11 cellular contexts compared by ENCODE assay signal in genomic region chr3:127483902-127484591, GRCh38.
DNase-seq lines count a peak whose midpoint lies in the region; ATAC-seq and TF ChIP-seq lines count a peak whose summit lies in the region.
"Had no signal": no experiment of that assay in that cellular context is flagged by ENCODE, and none has a peak within 500 bp of the region (broad histone marks: within the 10 kb centered on the region; RNA-seq: fewer than 3 reads in every experiment).

No MANE protein-coding gene starts in this region.

- H3K4me1 ChIP-seq in OCI-LY3 (ENCODE audit: low read length): peaks cover 14% of the 10 kb centered on the region
- H3K4me1 ChIP-seq: uterus had no signal

- H2AFZ ChIP-seq in OCI-LY3 (ENCODE audit: low read depth, low read length): no peak overlapping the region; the same call in 1 of the 2 replicates

- peak overlapping the region; percentile 28; the same call in 1 of the 2 replicates for H3K4me2 ChIP-seq in OCI-LY3 (ENCODE audit: low read length)

- H3K4me3 ChIP-seq in OCI-LY3 (ENCODE audit: low read length): no peak overlapping the region
- H3K4me3 ChIP-seq: uterus had no signal

- no peaks in the 10 kb centered on the region; the same call in 1 of the 2 replicates for H3K27me3 ChIP-seq in OCI-LY3 (ENCODE audit: low read depth, low read length)
- H3K27me3 ChIP-seq: uterus had no signal

- ATAC-seq in GM21619 (IDR thresholded peaks at IDR 0.05; ENCODE audit: unreplicated experiment) (peak; percentile 89), omental fat pad (ENCODE audit: low FRiP score) (no peak), HG03439 (IDR thresholded peaks at IDR 0.05; ENCODE audit: unreplicated experiment) (no peak), GM18519 (IDR thresholded peaks at IDR 0.05; ENCODE audit: low FRiP score, unreplicated experiment) (no peak)
- ATAC-seq: esophagus mucosa had no signal

- no peaks in the 10 kb centered on the region for H3K79me2 ChIP-seq in OCI-LY3 (ENCODE audit: low read length)

- no peaks in the 10 kb centered on the region for H4K20me1 ChIP-seq in OCI-LY3 (ENCODE audit: insufficient read depth, low read length)

- TF ChIP-seq CTCF in GM13977 (IDR thresholded peaks at IDR 0.05; ENCODE audit: extremely low read depth, insufficient read depth, missing control alignments): no peak
- no peak for TF ChIP-seq CTCF in OCI-LY3 (IDR thresholded peaks at IDR 0.05; ENCODE audit: low read depth, low read length)
- TF ChIP-seq CTCF in omental fat pad (IDR thresholded peaks at IDR 0.05): no peak

- H3K27ac ChIP-seq in OCI-LY3 (ENCODE audit: low read length): no peak overlapping the region
- H3K27ac ChIP-seq: uterus had no signal

- no peaks in the 10 kb centered on the region for H3K36me3 ChIP-seq in OCI-LY3 (replicated peaks; ENCODE audit: low read depth, low read length)
- H3K36me3 ChIP-seq: uterus had no signal

- DNase-seq in GM13977 (ENCODE audit: low spot score) (peak; percentile 79), omental fat pad (ENCODE audit: low spot score) (peak; percentile 15), DMS153 (lab: John Stamatoyannopoulos, UW) (no peak), AG08395 (ENCODE audit: low spot score) (no peak)
- DNase-seq: activated B cell treated with CpG ODN at 0.5 μM for 24 hours had no signal

- in situ Hi-C loops in GM13977 (cut with MboI; ENCODE audit: low pct_unique_long_range_greater_than_20kb, low sequenced_read_pairs, unreplicated experiment): no loop called here

- no peaks in the 10 kb centered on the region for H3K9me3 ChIP-seq in OCI-LY3 (ENCODE audit: insufficient read depth, low read length)
- H3K9me3 ChIP-seq: uterus had no signal

- H3K9ac ChIP-seq in OCI-LY3 (ENCODE audit: low read length): no peak overlapping the region

Comparison
In these comparisons a context has a peak if more than half of its experiments do, and no peak if none do; other contexts are left out.
1. DNase-seq: peak in GM13977 (single experiment) and omental fat pad (single experiment); none in DMS153 (single experiment) and AG08395 (single experiment).